Comparison of ENCODE assay signal across 16 cellular contexts in genomic region chr10:101585841-101586240, GRCh38. TPM values are rescaled to one million over a fixed set of nuclear protein-coding genes. Genes with fewer than 3 reads are reported as not detected.
A peak's percentile ranks its signal among the peaks of the same experiment; 100 is the strongest.
DNase-seq lines count a peak whose midpoint lies in the region; ATAC-seq and TF ChIP-seq lines count a peak whose summit lies in the region.
"Had no signal": no experiment of that assay in that cellular context is flagged by ENCODE, and none has a peak within 500 bp of the region (broad histone marks: within the 10 kb centered on the region; RNA-seq: fewer than 3 reads in every experiment).

No MANE protein-coding gene starts in this region.

- POLR2A ChIA-PET in activated CD4-positive, alpha-beta T cell treated with anti-CD3 and anti-CD28 coated beads, Interleukin-2, amount 10 ng/mL, durations not matched to agents 7 days and 5 days (lab: Charles Lee): no interaction called here

- H3K4me3 ChIP-seq in GM23338 (no peak overlapping the region), MM.1S (ENCODE audit: low read length) (no peak overlapping the region)
- H3K4me3 ChIP-seq: BLaER1 treated with 17β-estradiol and CSF1 and Interleukin-3, amounts not matched to agents 10 nM and 100 nM; K562 had no signal

- ATAC-seq in GM23338 (no peak), GM18498 (IDR thresholded peaks at IDR 0.05; ENCODE audit: unreplicated experiment) (no peak)
- ATAC-seq in activated naive CD8-positive, alpha-beta T cell treated with anti-CD3 and anti-CD28 coated beads, Interleukin-2, amount 50 U/mL, for 24 hours: no peak
- ATAC-seq: K562, Panc1 had no signal

- H3K27me3 ChIP-seq in GM23338 (ENCODE audit: insufficient read depth): no peaks in the 10 kb centered on the region
- H3K27me3 ChIP-seq in MM.1S (replicated peaks; ENCODE audit: insufficient read depth, low read length): no peaks in the 10 kb centered on the region

- peaks cover 2% of the 10 kb centered on the region for H3K27me3 Mint-ChIP-seq in activated CD4-positive, alpha-beta T cell treated with anti-CD3 and anti-CD28 coated beads, Interleukin-2, amount 10 ng/mL, durations not matched to agents 7 days and 5 days
- H3K27me3 Mint-ChIP-seq in activated CD4-positive, alpha-beta T cell treated with anti-CD3 and anti-CD28 coated beads, Interleukin-2, amount 10 ng/mL, durations not matched to agents 24 days and 14 days: no peaks in the 10 kb centered on the region
- peaks cover 10% of the 10 kb centered on the region for H3K27me3 Mint-ChIP-seq in GM23338 (ENCODE audit: insufficient read depth, low read depth, poor library complexity)
- H3K27me3 Mint-ChIP-seq in activated naive CD8-positive, alpha-beta T cell treated with anti-CD3 and anti-CD28 coated beads, Interleukin-2, amount 50 U/mL, for 24 hours: no peaks in the 10 kb centered on the region
- H3K27me3 Mint-ChIP-seq in nephron (ENCODE audit: low read depth): no peaks in the 10 kb centered on the region

- H3K36me3 Mint-ChIP-seq in activated CD4-positive, alpha-beta T cell treated with anti-CD3 and anti-CD28 coated beads, Interleukin-2, amount 10 ng/mL, durations not matched to agents 7 days and 5 days (ENCODE audit: low read depth): peaks cover 3% of the 10 kb centered on the region
- H3K36me3 Mint-ChIP-seq in activated CD4-positive, alpha-beta T cell treated with anti-CD3 and anti-CD28 coated beads, Interleukin-2, amount 10 ng/mL, durations not matched to agents 24 days and 14 days (ENCODE audit: low read depth): peaks cover 17% of the 10 kb centered on the region
- peaks cover 17% of the 10 kb centered on the region for H3K36me3 Mint-ChIP-seq in GM23338 (ENCODE audit: low read depth)
- peaks cover 6% of the 10 kb centered on the region for H3K36me3 Mint-ChIP-seq in activated naive CD8-positive, alpha-beta T cell treated with anti-CD3 and anti-CD28 coated beads, Interleukin-2, amount 50 U/mL, for 24 hours (ENCODE audit: low read depth)
- H3K36me3 Mint-ChIP-seq in nephron (ENCODE audit: low read depth): peaks cover 22% of the 10 kb centered on the region

- H4K20me1 ChIP-seq in GM23338 (replicated peaks; ENCODE audit: insufficient read depth) (no peaks in the 10 kb centered on the region; the same call in 1 of the 2 replicates), MM.1S (ENCODE audit: insufficient read depth, low read length) (no peaks in the 10 kb centered on the region)

- H3K27ac ChIP-seq in GM23338 (ENCODE audit: low read depth) (no peak overlapping the region), MM.1S (ENCODE audit: low read length) (no peak overlapping the region)
- H3K27ac ChIP-seq: BLaER1 treated with 17β-estradiol and CSF1 and Interleukin-3, amounts not matched to agents 10 nM and 100 nM had no signal

- CTCF ChIA-PET in activated CD4-positive, alpha-beta T cell treated with anti-CD3 and anti-CD28 coated beads, Interleukin-2, amount 10 ng/mL, durations not matched to agents 7 days and 5 days (lab: Charles Lee): interaction anchor here (1.3 to 1.7 kb wide), 3 partner anchors 10 to 14 kb away, joined by 3 read pairs; no protein-coding TSS in a partner anchor

- H3K4me2 ChIP-seq in GM23338 (no peak overlapping the region), MM.1S (ENCODE audit: low read depth, low read length) (no peak overlapping the region)

- peaks cover 16% of the 10 kb centered on the region; the same call in 1 of the 2 replicates for H3K79me2 ChIP-seq in GM23338 (replicated peaks; ENCODE audit: insufficient read depth)
- peaks cover 11% of the 10 kb centered on the region for H3K79me2 ChIP-seq in MM.1S (ENCODE audit: low read length)

- TF ChIP-seq CTCF in GM23338 (conservative IDR thresholded peaks at IDR 0.05; ENCODE audit: low read depth in 2 of 2) (no peak), nephron (IDR thresholded peaks at IDR 0.05; ENCODE audit: unreplicated experiment in 3 of 3) (no peak), MM.1S (IDR thresholded peaks at IDR 0.05; ENCODE audit: low read length) (no peak)

- H3K27ac Mint-ChIP-seq in activated CD4-positive, alpha-beta T cell treated with anti-CD3 and anti-CD28 coated beads, Interleukin-2, amount 10 ng/mL, durations not matched to agents 7 days and 5 days: no peak overlapping the region
- H3K27ac Mint-ChIP-seq in activated CD4-positive, alpha-beta T cell treated with anti-CD3 and anti-CD28 coated beads, Interleukin-2, amount 10 ng/mL, durations not matched to agents 24 days and 14 days: no peak overlapping the region
- no peak overlapping the region for H3K27ac Mint-ChIP-seq in GM23338
- no peak overlapping the region for H3K27ac Mint-ChIP-seq in activated naive CD8-positive, alpha-beta T cell treated with anti-CD3 and anti-CD28 coated beads, Interleukin-2, amount 50 U/mL, for 24 hours
- no peak overlapping the region for H3K27ac Mint-ChIP-seq in nephron

- H3K4me1 Mint-ChIP-seq in activated CD4-positive, alpha-beta T cell treated with anti-CD3 and anti-CD28 coated beads, Interleukin-2, amount 10 ng/mL, durations not matched to agents 7 days and 5 days: peaks cover 26% of the 10 kb centered on the region
- peaks cover 18% of the 10 kb centered on the region for H3K4me1 Mint-ChIP-seq in activated CD4-positive, alpha-beta T cell treated with anti-CD3 and anti-CD28 coated beads, Interleukin-2, amount 10 ng/mL, durations not matched to agents 24 days and 14 days
- H3K4me1 Mint-ChIP-seq in GM23338 (peaks cover 26% of the 10 kb centered on the region), nephron (peaks cover 28% of the 10 kb centered on the region)
- peaks cover 19% of the 10 kb centered on the region for H3K4me1 Mint-ChIP-seq in activated naive CD8-positive, alpha-beta T cell treated with anti-CD3 and anti-CD28 coated beads, Interleukin-2, amount 50 U/mL, for 24 hours

- H3K9me3 ChIP-seq in MM.1S (replicated peaks; ENCODE audit: insufficient read depth, low read length): no peaks in the 10 kb centered on the region

- H3K36me3 ChIP-seq in GM23338 (ENCODE audit: insufficient read depth): no peaks in the 10 kb centered on the region; the same call in none of the 2 replicates
- H3K36me3 ChIP-seq in MM.1S (replicated peaks; ENCODE audit: insufficient read depth, low read length): no peaks in the 10 kb centered on the region; the same call in 1 of the 2 replicates

- H3F3A ChIP-seq in GM23338 (replicated peaks; ENCODE audit: low read depth): no peaks in the 10 kb centered on the region
- peaks cover 12% of the 10 kb centered on the region for H3F3A ChIP-seq in MM.1S (ENCODE audit: insufficient read depth, low read length)

- H3K9me2 ChIP-seq in GM23338 (ENCODE audit: insufficient read depth) (no peaks in the 10 kb centered on the region), MM.1S (replicated peaks; ENCODE audit: insufficient read depth, low read length) (no peaks in the 10 kb centered on the region)

- H2AFZ ChIP-seq in GM23338: no peak overlapping the region
- no peak overlapping the region for H2AFZ ChIP-seq in MM.1S (ENCODE audit: low read length)

- H3K4me1 ChIP-seq in GM23338 (ENCODE audit: insufficient read depth): peaks cover 23% of the 10 kb centered on the region
- H3K4me1 ChIP-seq in MM.1S (ENCODE audit: low read length): peaks cover 21% of the 10 kb centered on the region

- H3K9me3 Mint-ChIP-seq in activated CD4-positive, alpha-beta T cell treated with anti-CD3 and anti-CD28 coated beads, Interleukin-2, amount 10 ng/mL, durations not matched to agents 7 days and 5 days: no peaks in the 10 kb centered on the region
- H3K9me3 Mint-ChIP-seq in activated CD4-positive, alpha-beta T cell treated with anti-CD3 and anti-CD28 coated beads, Interleukin-2, amount 10 ng/mL, durations not matched to agents 24 days and 14 days: no peaks in the 10 kb centered on the region
- H3K9me3 Mint-ChIP-seq in GM23338: no peaks in the 10 kb centered on the region
- no peaks in the 10 kb centered on the region for H3K9me3 Mint-ChIP-seq in activated naive CD8-positive, alpha-beta T cell treated with anti-CD3 and anti-CD28 coated beads, Interleukin-2, amount 50 U/mL, for 24 hours
- no peaks in the 10 kb centered on the region for H3K9me3 Mint-ChIP-seq in nephron

- intact Hi-C loops in activated CD4-positive, alpha-beta T cell treated with anti-CD3 and anti-CD28 coated beads, Interleukin-2, amount 10 ng/mL, durations not matched to agents 24 days and 14 days (cut with micrococcal nuclease): loop anchor here (5.0 kb wide), 2 partner anchors 106 to 196 kb away; partner anchors contain the start of gene NPM3

- H3K4me3 Mint-ChIP-seq in activated CD4-positive, alpha-beta T cell treated with anti-CD3 and anti-CD28 coated beads, Interleukin-2, amount 10 ng/mL, durations not matched to agents 7 days and 5 days: peak overlapping the region; percentile 30
- no peak overlapping the region for H3K4me3 Mint-ChIP-seq in activated CD4-positive, alpha-beta T cell treated with anti-CD3 and anti-CD28 coated beads, Interleukin-2, amount 10 ng/mL, durations not matched to agents 24 days and 14 days
- peak overlapping the region; percentile 12; the same call in 1 of the 3 replicates for H3K4me3 Mint-ChIP-seq in GM23338
- H3K4me3 Mint-ChIP-seq in activated naive CD8-positive, alpha-beta T cell treated with anti-CD3 and anti-CD28 coated beads, Interleukin-2, amount 50 U/mL, for 24 hours: peak overlapping the region; percentile 91
- H3K4me3 Mint-ChIP-seq in nephron: peak overlapping the region in 2 of 3 experiments; percentile 59 to 66

- no peak for DNase-seq in activated CD4-positive, alpha-beta T cell treated with anti-CD3 and anti-CD28 coated beads, Interleukin-2, amount 10 ng/mL, durations not matched to agents 7 days and 5 days
- no peak for DNase-seq in activated CD4-positive, alpha-beta T cell treated with anti-CD3 and anti-CD28 coated beads, Interleukin-2, amount 10 ng/mL, durations not matched to agents 24 days and 14 days
- DNase-seq in GM23338 (ENCODE audit: low spot score) (no peak), MM.1S (no peak)
- no peak for DNase-seq in activated naive CD8-positive, alpha-beta T cell treated with anti-CD3 and anti-CD28 coated beads, Interleukin-2, amount 50 U/mL, for 24 hours
- DNase-seq in activated CD4-positive, CD25-positive, alpha-beta regulatory T cell treated with anti-CD3 and anti-CD28 coated beads, Interleukin-2, amount 50 U/mL, for 72 hours: no peak
- DNase-seq: 8988T, DMS153, NCI-H1092, NCI-H1694, NCI-H774 had no signal

- no peak overlapping the region for H3K9ac ChIP-seq in MM.1S (ENCODE audit: low read length)
- H3K9ac ChIP-seq: BLaER1 treated with 17β-estradiol and CSF1 and Interleukin-3, amounts not matched to agents 10 nM and 100 nM had no signal

RNA-seq across cellular contexts. Expression of gene POLL, which starts 2.2 kb away (rescaled TPM):
- 10 to 100 TPM; 26.5 to 35.3 TPM for total RNA-seq in activated CD4-positive, alpha-beta T cell treated with anti-CD3 and anti-CD28 coated beads, Interleukin-2, amount 10 ng/mL, durations not matched to agents 7 days and 5 days
- 32.2 and 33.8 TPM in 2 replicates for total RNA-seq in activated CD4-positive, alpha-beta T cell treated with anti-CD3 and anti-CD28 coated beads, Interleukin-2, amount 10 ng/mL, durations not matched to agents 24 days and 14 days
- total RNA-seq in GM23338 (2014; rRNA removed; shearing (Covaris generic)): 24.0 and 24.3 TPM in 2 replicates
- polyA plus RNA-seq in GM23338 (2016; fragmentation: Nextera tagmentation; extraction: Ambion mirVana): 17.3 and 18.2 TPM in 2 replicates

RNA-seq across cellular contexts. Expression of gene DPCD, which starts 2.3 kb away (rescaled TPM):
- total RNA-seq in activated CD4-positive, alpha-beta T cell treated with anti-CD3 and anti-CD28 coated beads, Interleukin-2, amount 10 ng/mL, durations not matched to agents 7 days and 5 days: 1 to 10 TPM; 2.9 to 3.1 TPM
- 5.4 and 6.4 TPM in 2 replicates for total RNA-seq in activated CD4-positive, alpha-beta T cell treated with anti-CD3 and anti-CD28 coated beads, Interleukin-2, amount 10 ng/mL, durations not matched to agents 24 days and 14 days
- total RNA-seq in GM23338 (2014; rRNA removed; shearing (Covaris generic)): 22.5 and 48.4 TPM in 2 replicates
- 36.3 and 38.1 TPM in 2 replicates for polyA plus RNA-seq in GM23338 (2016; fragmentation: Nextera tagmentation; extraction: Ambion mirVana)
